ENCODE assay signal across 13 cellular contexts in the genomic region with DNA sequence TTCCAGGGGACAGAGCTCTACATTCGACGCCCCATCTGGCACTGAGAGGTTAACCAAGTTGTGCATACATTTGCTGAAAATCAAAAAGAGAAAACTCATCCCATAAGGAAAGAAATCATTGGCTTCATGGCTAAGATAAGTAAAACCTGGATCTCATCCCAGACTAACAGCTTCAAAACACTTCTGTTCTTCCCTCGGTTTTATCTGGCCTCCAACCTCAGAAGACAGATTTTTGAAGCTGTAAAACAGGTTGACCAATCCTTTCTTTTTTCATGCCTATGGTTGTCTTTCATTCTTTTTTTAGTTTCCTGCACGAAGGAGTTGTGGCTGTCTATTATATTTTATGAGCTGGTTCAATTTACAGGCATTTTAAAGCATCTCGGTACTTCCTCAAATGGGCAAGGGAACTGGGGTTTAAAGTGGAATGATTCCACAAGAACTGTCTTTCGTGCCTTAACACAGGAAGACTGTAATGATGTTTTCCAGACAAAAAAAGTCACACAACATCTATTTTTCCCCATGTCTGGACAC.
DNase-seq lines count a peak whose midpoint lies in the region; ATAC-seq, FAIRE-seq and TF ChIP-seq lines count a peak whose summit lies in the region.
"Had no signal": no experiment of that assay in that cellular context is flagged by ENCODE, and none has a peak within 500 bp of the region (broad histone marks: within the 10 kb centered on the region; RNA-seq: fewer than 3 reads in every experiment).

No MANE protein-coding gene starts in this region.

- POLR2A ChIA-PET in HEK293T (lab: Yijun Ruan, JAX) = no interaction called here

- DNase-seq in HEK293T (ENCODE audit: extremely low spot score) (no peak), NOMO-1 (lab: John Stamatoyannopoulos, UW; ENCODE audit: unreplicated experiment in 2 of 2) (peak; percentile 13 to 54), superior temporal gyrus (ENCODE audit: extremely low spot score) (peak; percentile 12), left lobe of liver (ENCODE audit: low spot score) (no peak), NCI-H146 (lab: John Stamatoyannopoulos, UW) (no peak)
- no peak for DNase-seq in stimulated activated naive CD4-positive, alpha-beta T cell treated with Interleukin-2 at 50 U/mL for 16 hours (lab: John Stamatoyannopoulos, UW)
- DNase-seq: DMS153, H9, NCI-H1092, NCI-H1694 treated with DMSO at 0.1 percent for 48 hours, NCI-H82, T-helper 1 cell had no signal

- FAIRE-seq in colon (lab: Jason Lieb, UNC) = peak; percentile 10

- CTCF ChIA-PET in HEK293T (lab: Yijun Ruan, JAX) = interaction anchor here (0.8 to 2.2 kb wide), 2 partner anchors 100 kb away, joined by 5 to 8 read pairs; no protein-coding TSS in a partner anchor

- no peak for ATAC-seq in left lobe of liver

TF ChIP-seq in HEK293T, 16 proteins besides CTCF, POLR2A, EP300 and RAD21:
- TF ChIP-seq, protein P1, sequence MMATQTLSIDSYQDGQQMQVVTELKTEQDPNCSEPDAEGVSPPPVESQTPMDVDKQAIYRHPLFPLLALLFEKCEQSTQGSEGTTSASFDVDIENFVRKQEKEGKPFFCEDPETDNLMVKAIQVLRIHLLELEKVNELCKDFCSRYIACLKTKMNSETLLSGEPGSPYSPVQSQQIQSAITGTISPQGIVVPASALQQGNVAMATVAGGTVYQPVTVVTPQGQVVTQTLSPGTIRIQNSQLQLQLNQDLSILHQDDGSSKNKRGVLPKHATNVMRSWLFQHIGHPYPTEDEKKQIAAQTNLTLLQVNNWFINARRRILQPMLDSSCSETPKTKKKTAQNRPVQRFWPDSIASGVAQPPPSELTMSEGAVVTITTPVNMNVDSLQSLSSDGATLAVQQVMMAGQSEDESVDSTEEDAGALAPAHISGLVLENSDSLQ (IDR thresholded peaks at IDR 0.05) = 0 out of 2 replicates have a peak, but pooled peaks have one; percentile 18
- no peak for TF ChIP-seq SUZ12 (IDR thresholded peaks at IDR 0.05)
- no peak for TF ChIP-seq SP1 (IDR thresholded peaks at IDR 0.05)
- TF ChIP-seq FOXM1 (IDR thresholded peaks at IDR 0.05; ENCODE audit: borderline replicate concordance) = no peak
- no peak for TF ChIP-seq FOXK2 (IDR thresholded peaks at IDR 0.05)
- no peak for TF ChIP-seq ELF4 (IDR thresholded peaks at IDR 0.05)

Comparison
In these comparisons a context has a peak if more than half of its experiments do, and no peak if none do; other contexts are left out.
1. DNase-seq: peak in NOMO-1 (2 of 2) and superior temporal gyrus (single experiment); none in HEK293T (single experiment), stimulated activated naive CD4-positive, alpha-beta T cell treated with Interleukin-2 at 50 U/mL for 16 hours (single experiment), left lobe of liver (single experiment) and NCI-H146 (single experiment).